Comparison of ENCODE assay signal across 12 cellular contexts in the genomic region with DNA sequence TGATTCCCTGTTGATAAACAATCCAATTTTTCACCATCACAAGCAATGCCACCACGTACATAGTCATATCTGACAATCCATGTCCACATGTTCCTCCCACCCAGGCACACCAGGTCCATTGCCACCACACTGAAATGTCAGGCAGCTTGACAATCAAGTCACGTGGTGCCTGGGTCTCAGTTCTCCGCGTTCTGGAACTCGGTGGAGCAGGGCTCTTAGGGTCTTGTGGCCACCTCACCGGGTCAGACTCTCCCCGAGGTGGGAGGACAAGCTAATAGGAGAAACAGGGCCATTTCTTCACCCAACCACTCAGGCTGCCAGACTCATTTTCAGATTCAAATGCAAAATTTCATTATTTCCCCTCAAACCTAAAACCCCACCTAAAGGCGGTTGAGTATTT.
A peak's percentile ranks its signal among the peaks of the same experiment; 100 is the strongest.
DNase-seq lines count a peak whose midpoint lies in the region; ATAC-seq, FAIRE-seq and TF ChIP-seq lines count a peak whose summit lies in the region.
"Had no signal": no experiment of that assay in that cellular context is flagged by ENCODE, and none has a peak within 500 bp of the region (broad histone marks: within the 10 kb centered on the region; RNA-seq: fewer than 3 reads in every experiment).

No MANE protein-coding gene starts in this region.

- DNase-seq in Right ventricle myocardium inferior (ENCODE audit: missing footprints) (no peak), left ventricle myocardium superior (no peak), left cardiac atrium (peak; percentile 33), pancreas (no peak), urothelium cell line (ENCODE audit: low spot score) (peak; percentile 13), dedifferentiated amniotic fluid mesenchymal stem cell (ENCODE audit: extremely low spot score) (no peak), NOMO-1 treated with DMSO at 0.1 percent for 48 hours (lab: John Stamatoyannopoulos, UW; ENCODE audit: unreplicated experiment) (no peak)
- DNase-seq: activated B cell treated with CpG ODN at 0.5 μM for 24 hours, NCI-H2029 treated with DMSO at 0.1 percent for 48 hours had no signal

- WGBS in pancreas, 2 donors = 95 to 96% methylated on average over 8 of the region's 8 CpGs

- H3K4me1 ChIP-seq in pancreas = no peaks in the 10 kb centered on the region

- peak overlapping the region in 2 of 4 donors; percentile 42 to 44 for H3K4me3 ChIP-seq in pancreas

- H3K9me3 ChIP-seq in pancreas = no peaks in the 10 kb centered on the region

- TF ChIP-seq CTCF in pancreas (IDR thresholded peaks at IDR 0.05) = no peak

- FAIRE-seq in pancreas (lab: Jason Lieb, UNC) (no peak), urothelium cell line (lab: Jason Lieb, UNC) (no peak)
- FAIRE-seq: RCC 7860 had no signal

- ATAC-seq in Right ventricle myocardium inferior (peak; percentile 0), left ventricle myocardium superior (no peak), left cardiac atrium (peak in 1 of 2 donors; percentile 7), pancreas (no peak), GM18868 (IDR thresholded peaks at IDR 0.05; ENCODE audit: unreplicated experiment) (no peak)

- intact Hi-C loops in Right ventricle myocardium inferior (cut with DNase I) = loop anchor here (2.0 kb wide), 1 partner anchor 203 kb away; no protein-coding TSS in a partner anchor
- intact Hi-C loops in left ventricle myocardium superior (cut with micrococcal nuclease) = no loop called here
- intact Hi-C loops in left cardiac atrium (cut with DNase I) = no loop called here
- intact Hi-C loops in pancreas (cut with DNase I) = no loop called here

- H3K36me3 ChIP-seq in pancreas = no peaks in the 10 kb centered on the region

- H3K27me3 ChIP-seq in pancreas = no peaks in the 10 kb centered on the region

- H3K27ac ChIP-seq in pancreas = peak overlapping the region; percentile 31 to 66 (median 50)
- H3K27ac ChIP-seq: HL-60 had no signal

Comparison
In these comparisons a context has a peak if more than half of its experiments do, and no peak if none do; other contexts are left out.
1. DNase-seq: peak in left cardiac atrium (single experiment) and urothelium cell line (single experiment); none in Right ventricle myocardium inferior (single experiment), left ventricle myocardium superior (single experiment), pancreas (0 of 6), dedifferentiated amniotic fluid mesenchymal stem cell (single experiment) and NOMO-1 treated with DMSO at 0.1 percent for 48 hours (single experiment).